Comparison of ENCODE assay signal across 1 cellular context in the genomic region with DNA sequence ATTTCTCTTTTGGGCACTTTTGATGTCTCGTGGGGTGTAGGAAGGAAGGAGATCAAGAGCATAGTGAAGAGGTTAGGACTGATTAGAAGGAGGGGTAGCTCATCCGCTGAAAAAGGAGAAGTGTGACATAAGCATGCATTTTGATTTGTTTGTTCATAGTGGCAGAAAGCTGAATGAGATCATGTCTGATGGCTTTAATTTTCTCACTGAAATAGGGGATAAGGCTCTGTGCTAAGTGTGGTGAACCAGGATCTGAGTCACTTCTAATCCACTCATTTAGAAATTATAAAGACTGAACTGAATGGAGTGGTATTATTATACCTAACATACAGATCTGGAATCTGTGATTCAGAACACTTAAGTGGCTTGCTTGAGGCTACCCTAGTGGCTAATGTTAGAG.
TF ChIP-seq lines count a peak whose summit lies in the region.

No MANE protein-coding gene starts in this region.

TF ChIP-seq in IMR-90, 13 proteins besides CTCF, POLR2A, EP300 and RAD21 (continued from another document):
- TF ChIP-seq MAFK (IDR thresholded peaks at IDR 0.05; ENCODE audit: low read depth, low read length) (no peak), SMC3 (IDR thresholded peaks at IDR 0.05; ENCODE audit: low read depth, low read length) (no peak), FOS (IDR thresholded peaks at IDR 0.05; ENCODE audit: low read depth, low read length) (no peak), CEBPB (IDR thresholded peaks at IDR 0.05; ENCODE audit: low read depth, low read length) (no peak), BHLHE40 (IDR thresholded peaks at IDR 0.05; ENCODE audit: low read depth, low read length) (no peak), RFX5 (IDR thresholded peaks at IDR 0.05; ENCODE audit: low read depth, low read length) (no peak), CHD1 (IDR thresholded peaks at IDR 0.05; ENCODE audit: low read depth, low read length) (no peak), NFE2L2 (IDR thresholded peaks at IDR 0.05; ENCODE audit: low read depth, low read length) (no peak), MXI1 (IDR thresholded peaks at IDR 0.05; ENCODE audit: borderline replicate concordance, low read depth, low read length) (no peak)
- TF ChIP-seq, protein P1, sequence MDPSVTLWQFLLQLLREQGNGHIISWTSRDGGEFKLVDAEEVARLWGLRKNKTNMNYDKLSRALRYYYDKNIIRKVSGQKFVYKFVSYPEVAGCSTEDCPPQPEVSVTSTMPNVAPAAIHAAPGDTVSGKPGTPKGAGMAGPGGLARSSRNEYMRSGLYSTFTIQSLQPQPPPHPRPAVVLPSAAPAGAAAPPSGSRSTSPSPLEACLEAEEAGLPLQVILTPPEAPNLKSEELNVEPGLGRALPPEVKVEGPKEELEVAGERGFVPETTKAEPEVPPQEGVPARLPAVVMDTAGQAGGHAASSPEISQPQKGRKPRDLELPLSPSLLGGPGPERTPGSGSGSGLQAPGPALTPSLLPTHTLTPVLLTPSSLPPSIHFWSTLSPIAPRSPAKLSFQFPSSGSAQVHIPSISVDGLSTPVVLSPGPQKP (IDR thresholded peaks at IDR 0.05; ENCODE audit: borderline replicate concordance, low read depth, low read length) = no peak
TF ChIP-seq in IMR-90: peak in this region for 0.
